15 cellular contexts compared by ENCODE assay signal in genomic region chr18:50986360-50987087, GRCh38. TPM values are rescaled to one million over a fixed set of nuclear protein-coding genes. Genes with fewer than 3 reads are reported as not detected.
DNase-seq lines count a peak whose midpoint lies in the region; ATAC-seq and TF ChIP-seq lines count a peak whose summit lies in the region.
"Had no signal": no experiment of that assay in that cellular context is flagged by ENCODE, and none has a peak within 500 bp of the region (broad histone marks: within the 10 kb centered on the region; RNA-seq: fewer than 3 reads in every experiment).

No MANE protein-coding gene starts in this region.

- H3K4me3 Mint-ChIP-seq in progenitor cell of endocrine pancreas (ENCODE audit: low read depth) (no peak overlapping the region), WTC11 (no peak overlapping the region)
- no peak overlapping the region for H3K4me3 Mint-ChIP-seq in activated naive CD8-positive, alpha-beta T cell treated with anti-CD3 and anti-CD28 coated beads for 36 hours
- H3K4me3 Mint-ChIP-seq: CD4-positive, alpha-beta memory T cell had no signal

- H3K27me3 Mint-ChIP-seq in progenitor cell of endocrine pancreas: no peaks in the 10 kb centered on the region
- H3K27me3 Mint-ChIP-seq in activated naive CD8-positive, alpha-beta T cell treated with anti-CD3 and anti-CD28 coated beads for 36 hours: no peaks in the 10 kb centered on the region
- no peaks in the 10 kb centered on the region for H3K27me3 Mint-ChIP-seq in WTC11 (ENCODE audit: low read depth)
- H3K27me3 Mint-ChIP-seq: CD4-positive, alpha-beta memory T cell had no signal

- H3K4me1 Mint-ChIP-seq in progenitor cell of endocrine pancreas (ENCODE audit: low read depth) (no peaks in the 10 kb centered on the region), WTC11 (peaks cover 6% of the 10 kb centered on the region)
- H3K4me1 Mint-ChIP-seq in activated naive CD8-positive, alpha-beta T cell treated with anti-CD3 and anti-CD28 coated beads for 36 hours: no peaks in the 10 kb centered on the region

- H3K36me3 Mint-ChIP-seq in progenitor cell of endocrine pancreas (ENCODE audit: insufficient read depth) (peaks cover 8% of the 10 kb centered on the region), WTC11 (no peaks in the 10 kb centered on the region)
- peaks cover 6% of the 10 kb centered on the region for H3K36me3 Mint-ChIP-seq in activated naive CD8-positive, alpha-beta T cell treated with anti-CD3 and anti-CD28 coated beads for 36 hours

- H3K27ac Mint-ChIP-seq in progenitor cell of endocrine pancreas (peak overlapping the region; percentile 65), WTC11 (no peak overlapping the region)
- no peak overlapping the region for H3K27ac Mint-ChIP-seq in activated naive CD8-positive, alpha-beta T cell treated with anti-CD3 and anti-CD28 coated beads for 36 hours

- CTCF ChIA-PET in WTC11 (lab: Charles Lee): interaction anchor here (0.7 kb wide), 1 partner anchor 65 kb away, joined by 3 read pairs; no protein-coding TSS in a partner anchor

- no peak for TF ChIP-seq CTCF in progenitor cell of endocrine pancreas (IDR thresholded peaks at IDR 0.05; ENCODE audit: unreplicated experiment)
- no peak for TF ChIP-seq CTCF in WTC11 (IDR thresholded peaks at IDR 0.05)

- POLR2A ChIA-PET in WTC11 (lab: Charles Lee): no interaction called here

- ATAC-seq in GM18517 (IDR thresholded peaks at IDR 0.05; ENCODE audit: unreplicated experiment): no peak
- ATAC-seq in WTC11: no peak

- DNase-seq in ELR (ENCODE audit: low read depth) (peak; percentile 71), NCI-H446 treated with DMSO at 0.1 percent for 48 hours (lab: John Stamatoyannopoulos, UW) (peak; percentile 73), fibroblast of gingiva (ENCODE audit: low read depth) (peak; percentile 26), progenitor cell of endocrine pancreas (ENCODE audit: low spot score, unreplicated experiment) (no peak), OCI-M1 (lab: John Stamatoyannopoulos, UW) (no peak), WTC11 (ENCODE audit: low spot score) (no peak)
- no peak for DNase-seq in activated naive CD8-positive, alpha-beta T cell treated with anti-CD3 and anti-CD28 coated beads for 36 hours
- DNase-seq: activated CD8-positive, alpha-beta memory T cell treated with anti-CD3 and anti-CD28 coated beads, Interleukin-2, amount 50 U/mL, for 48 hours; CD4-positive, alpha-beta memory T cell; effector CD4-positive, alpha-beta T cell; NCI-H1417; NCI-H69; stimulated activated naive CD4-positive, alpha-beta T cell treated with Interleukin-2 at 50 U/mL for 16 hours; WERI-Rb-1 had no signal

- H3K9me3 Mint-ChIP-seq in progenitor cell of endocrine pancreas (ENCODE audit: low read depth): no peaks in the 10 kb centered on the region
- H3K9me3 Mint-ChIP-seq in activated naive CD8-positive, alpha-beta T cell treated with anti-CD3 and anti-CD28 coated beads for 36 hours: no peaks in the 10 kb centered on the region
- no peaks in the 10 kb centered on the region for H3K9me3 Mint-ChIP-seq in WTC11
- H3K9me3 Mint-ChIP-seq: CD4-positive, alpha-beta memory T cell had no signal

TF ChIP-seq in WTC11, 78 proteins besides CTCF, POLR2A, EP300 and RAD21 (continues in another document):
- no peak for TF ChIP-seq ETV6 (CRISPR knock-in tag; IDR thresholded peaks at IDR 0.05)
- no peak for TF ChIP-seq FOXP4 (CRISPR knock-in tag; IDR thresholded peaks at IDR 0.05)
- no peak for TF ChIP-seq NR2C2 (CRISPR knock-in tag; IDR thresholded peaks at IDR 0.05)
- no peak for TF ChIP-seq JAZF1 (CRISPR knock-in tag; IDR thresholded peaks at IDR 0.05)
- no peak for TF ChIP-seq EMX1 (CRISPR knock-in tag; IDR thresholded peaks at IDR 0.05)
- TF ChIP-seq FOXJ3 (CRISPR knock-in tag; IDR thresholded peaks at IDR 0.05; ENCODE audit: borderline replicate concordance): no peak
- TF ChIP-seq ZNF121 (CRISPR knock-in tag; IDR thresholded peaks at IDR 0.05): no peak
- no peak for TF ChIP-seq ZNF281 (CRISPR knock-in tag; IDR thresholded peaks at IDR 0.05)
- no peak for TF ChIP-seq SOX15 (CRISPR knock-in tag; IDR thresholded peaks at IDR 0.05)
- no peak for TF ChIP-seq AFF4 (CRISPR knock-in tag; IDR thresholded peaks at IDR 0.05; ENCODE audit: borderline replicate concordance)
- TF ChIP-seq ZMAT4 (CRISPR knock-in tag; IDR thresholded peaks at IDR 0.05): no peak

RNA-seq across cellular contexts. Expression of gene ELAC1, which starts 18.7 kb away (rescaled TPM):
- 8.5 and 9.2 TPM in 2 replicates for total RNA-seq in progenitor cell of endocrine pancreas
- total RNA-seq in activated naive CD8-positive, alpha-beta T cell treated with anti-CD3 and anti-CD28 coated beads for 36 hours: 10 to 100 TPM in 1 of 2 experiments, 1 to 10 TPM in 1; 8.0 to 11.2 TPM
- total RNA-seq in WTC11 (2021): 3.9 to 4.3 TPM (median 4.0 TPM) in 3 replicates

RNA-seq across cellular contexts. Expression of gene SMAD4, which starts 43.5 kb away (rescaled TPM):
- total RNA-seq in progenitor cell of endocrine pancreas (164 and 165 TPM in 2 replicates), WTC11 (2021) (105 to 107 TPM (median 107 TPM) in 3 replicates)
- total RNA-seq in activated naive CD8-positive, alpha-beta T cell treated with anti-CD3 and anti-CD28 coated beads for 36 hours: 10 to 100 TPM; 57.2 to 59.5 TPM

Comparison
In these comparisons a context has a peak if more than half of its experiments do, and no peak if none do; other contexts are left out.
1. DNase-seq: peak in ELR (single experiment), NCI-H446 treated with DMSO at 0.1 percent for 48 hours (single experiment) and fibroblast of gingiva (single experiment); none in progenitor cell of endocrine pancreas (single experiment), activated naive CD8-positive, alpha-beta T cell treated with anti-CD3 and anti-CD28 coated beads for 36 hours (single experiment), OCI-M1 (single experiment) and WTC11 (single experiment).